ENCODE assay signal across 13 cellular contexts in genomic region chr13:85970727-85971126, GRCh38.
DNase-seq lines count a peak whose midpoint lies in the region; FAIRE-seq and TF ChIP-seq lines count a peak whose summit lies in the region.
"Had no signal": no experiment of that assay in that cellular context is flagged by ENCODE, and none has a peak within 500 bp of the region (broad histone marks: within the 10 kb centered on the region; RNA-seq: fewer than 3 reads in every experiment).

No MANE protein-coding gene starts in this region.

- no peak overlapping the region for H3K4me3 Mint-ChIP-seq in activated naive CD4-positive, alpha-beta T cell treated with anti-CD3 and anti-CD28 coated beads, Interleukin-2, amount 10 ng/mL, durations not matched to agents 7 days and 5 days
- H3K4me3 Mint-ChIP-seq: activated CD8-positive, alpha-beta T cell treated with anti-CD3 and anti-CD28 coated beads, Interleukin-2, amount 10 ng/mL, durations not matched to agents 7 days and 5 days had no signal

- CTCF ChIA-PET in activated naive CD4-positive, alpha-beta T cell treated with anti-CD3 and anti-CD28 coated beads, Interleukin-2, amount 10 ng/mL, durations not matched to agents 7 days and 5 days (lab: Charles Lee) = interaction anchor here (0.6 kb wide), 1 partner anchor 492 kb away, joined by 4 read pairs; no protein-coding TSS in a partner anchor

- TF ChIP-seq CTCF in fibroblast of pulmonary artery (IDR thresholded peaks at IDR 0.05; ENCODE audit: low read length, missing control alignments) = peak; percentile 9

- no peaks in the 10 kb centered on the region for H3K4me1 ChIP-seq in small intestine (ENCODE audit: control insufficient read depth in 2 of 2, insufficient read depth in 1 of 2, low read depth in 1 of 2, low read length in 1 of 2)

- no peaks in the 10 kb centered on the region for H3K27me3 Mint-ChIP-seq in activated naive CD4-positive, alpha-beta T cell treated with anti-CD3 and anti-CD28 coated beads, Interleukin-2, amount 10 ng/mL, durations not matched to agents 7 days and 5 days

- no peaks in the 10 kb centered on the region for H3K4me1 Mint-ChIP-seq in activated naive CD4-positive, alpha-beta T cell treated with anti-CD3 and anti-CD28 coated beads, Interleukin-2, amount 10 ng/mL, durations not matched to agents 7 days and 5 days

- peak; percentile 50 for FAIRE-seq in RCC 7860 (lab: Jason Lieb, UNC)
- peak; percentile 89 for FAIRE-seq in small intestine (lab: Jason Lieb, UNC)

- no peak overlapping the region for H3K4me3 ChIP-seq in fibroblast of pulmonary artery (replicated peaks; ENCODE audit: low read depth, low read length)
- H3K4me3 ChIP-seq in small intestine (ENCODE audit: low read depth in 1 of 2, low read length in 2 of 2) = no peak overlapping the region

- peaks cover 4% of the 10 kb centered on the region for H3K9me3 Mint-ChIP-seq in activated naive CD4-positive, alpha-beta T cell treated with anti-CD3 and anti-CD28 coated beads, Interleukin-2, amount 10 ng/mL, durations not matched to agents 7 days and 5 days

- H3K27ac ChIP-seq in small intestine (ENCODE audit: low read depth in 1 of 2, low read length in 1 of 2) = no peak overlapping the region

- no peaks in the 10 kb centered on the region for H3K36me3 ChIP-seq in small intestine (ENCODE audit: control insufficient read depth in 2 of 2, insufficient read depth in 2 of 2, low read length in 2 of 2)

- H3K27me3 ChIP-seq in small intestine (ENCODE audit: control insufficient read depth in 2 of 2, insufficient read depth in 2 of 2, low read length in 2 of 2) = no peaks in the 10 kb centered on the region

- peak; percentile 16 for DNase-seq in NCI-H748 (lab: John Stamatoyannopoulos, UW; ENCODE audit: unreplicated experiment)
- no peak for DNase-seq in NCI-H748 treated with DMSO at 0.1 percent for 48 hours (lab: John Stamatoyannopoulos, UW)
- DNase-seq in RCC 7860 (ENCODE audit: low spot score) = peak; percentile 9
- DNase-seq in fibroblast of pulmonary artery (ENCODE audit: low read depth) = peak; percentile 48
- DNase-seq in small intestine = no peak
- no peak for DNase-seq in activated naive CD4-positive, alpha-beta T cell treated with anti-CD3 and anti-CD28 coated beads, Interleukin-2, amount 10 ng/mL, durations not matched to agents 7 days and 5 days
- DNase-seq in hepatic stellate cell (ENCODE audit: low spot score) = no peak
- no peak for DNase-seq in activated naive CD4-positive, alpha-beta T cell treated with anti-CD3 and anti-CD28 coated beads, Interleukin-2, amount 50 U/mL, for 16 hours
- DNase-seq: activated CD8-positive, alpha-beta T cell treated with anti-CD3 and anti-CD28 coated beads, Interleukin-2, amount 10 ng/mL, durations not matched to agents 7 days and 5 days; activated effector memory CD4-positive, alpha-beta T cell treated with Interleukin-2 at 50 U/mL for 16 hours; central memory CD4-positive, alpha-beta T cell; erythroblast; Right ventricle myocardium superior had no signal

- H3K36me3 Mint-ChIP-seq in activated naive CD4-positive, alpha-beta T cell treated with anti-CD3 and anti-CD28 coated beads, Interleukin-2, amount 10 ng/mL, durations not matched to agents 7 days and 5 days = no peaks in the 10 kb centered on the region

- H3K27ac Mint-ChIP-seq in activated naive CD4-positive, alpha-beta T cell treated with anti-CD3 and anti-CD28 coated beads, Interleukin-2, amount 10 ng/mL, durations not matched to agents 7 days and 5 days = no peak overlapping the region
- H3K27ac Mint-ChIP-seq: activated CD8-positive, alpha-beta T cell treated with anti-CD3 and anti-CD28 coated beads, Interleukin-2, amount 10 ng/mL, durations not matched to agents 7 days and 5 days had no signal

- H3K9me3 ChIP-seq in small intestine (ENCODE audit: control insufficient read depth, low read depth) = no peaks in the 10 kb centered on the region

Comparison
In these comparisons a context has a peak if more than half of its experiments do, and no peak if none do; other contexts are left out.
1. DNase-seq: peak in NCI-H748 (single experiment), RCC 7860 (single experiment) and fibroblast of pulmonary artery (single experiment); none in NCI-H748 treated with DMSO at 0.1 percent for 48 hours (single experiment), small intestine (single experiment), activated naive CD4-positive, alpha-beta T cell treated with anti-CD3 and anti-CD28 coated beads, Interleukin-2, amount 10 ng/mL, durations not matched to agents 7 days and 5 days (single experiment), hepatic stellate cell (single experiment) and activated naive CD4-positive, alpha-beta T cell treated with anti-CD3 and anti-CD28 coated beads, Interleukin-2, amount 50 U/mL, for 16 hours (single experiment).